ENCODE assay signal across 23 cellular contexts in genomic region chr12:71592841-71593240, GRCh38.
A peak's percentile ranks its signal among the peaks of the same experiment; 100 is the strongest.
DNase-seq lines count a peak whose midpoint lies in the region; ATAC-seq, FAIRE-seq and TF ChIP-seq lines count a peak whose summit lies in the region.
"Had no signal": no experiment of that assay in that cellular context is flagged by ENCODE, and none has a peak within 500 bp of the region (broad histone marks: within the 10 kb centered on the region; RNA-seq: fewer than 3 reads in every experiment).

No MANE protein-coding gene starts in this region.

- H3K9me3 ChIP-seq in mammary epithelial cell (replicated peaks; ENCODE audit: insufficient read depth, low read length) (no peaks in the 10 kb centered on the region), astrocyte (ENCODE audit: insufficient read depth, low read depth, low read length) (no peaks in the 10 kb centered on the region)
- H3K9me3 ChIP-seq: A549, BLaER1 had no signal

- POLR2A ChIA-PET in MCF 10A (lab: Yijun Ruan, JAX) = no interaction called here

- H3K4me3 Mint-ChIP-seq in MCF 10A (ENCODE audit: unreplicated experiment) = no peak overlapping the region
- no peak overlapping the region for H3K4me3 Mint-ChIP-seq in astrocyte (ENCODE audit: unreplicated experiment)
- H3K4me3 Mint-ChIP-seq in glutamatergic neuron (ENCODE audit: unreplicated experiment) = no peak overlapping the region
- no peak overlapping the region for H3K4me3 Mint-ChIP-seq in activated T-cell treated with anti-CD3 and anti-CD28 coated beads, Interleukin-2, amount 50 U/mL, for 72 hours
- H3K4me3 Mint-ChIP-seq: CD14-positive monocyte, H9, IgD-negative memory B cell had no signal

- no peak for ATAC-seq in GM19023 (IDR thresholded peaks at IDR 0.05; ENCODE audit: unreplicated experiment)
- ATAC-seq in activated T-cell treated with anti-CD3 and anti-CD28 coated beads, Interleukin-2, amount 50 U/mL, for 72 hours (replicated peaks in 1 of 2) = no peak
- ATAC-seq: A549, HepG2 had no signal

- 11% methylated on average over 3 of the region's 3 CpGs for WGBS in mammary epithelial cell (ENCODE audit: low coverage, missing lambda C conversion rate)

- H3K27me3 ChIP-seq in mammary epithelial cell (ENCODE audit: insufficient read depth, low read length) (no peaks in the 10 kb centered on the region), astrocyte (ENCODE audit: insufficient read depth, low read length) (no peaks in the 10 kb centered on the region)
- H3K27me3 ChIP-seq: BLaER1 had no signal

- H3K4me1 Mint-ChIP-seq in MCF 10A (ENCODE audit: insufficient read depth, unreplicated experiment) (no peaks in the 10 kb centered on the region), astrocyte (ENCODE audit: low read depth, unreplicated experiment) (no peaks in the 10 kb centered on the region), glutamatergic neuron (ENCODE audit: low read depth, unreplicated experiment) (no peaks in the 10 kb centered on the region)
- H3K4me1 Mint-ChIP-seq in activated T-cell treated with anti-CD3 and anti-CD28 coated beads, Interleukin-2, amount 50 U/mL, for 72 hours (ENCODE audit: low read depth) = no peaks in the 10 kb centered on the region
- H3K4me1 Mint-ChIP-seq: CD14-positive monocyte; CD4-positive, alpha-beta memory T cell; IgD-negative memory B cell had no signal

- no peaks in the 10 kb centered on the region for H3K27me3 Mint-ChIP-seq in MCF 10A (ENCODE audit: insufficient read depth, unreplicated experiment)
- no peaks in the 10 kb centered on the region for H3K27me3 Mint-ChIP-seq in astrocyte (ENCODE audit: low read depth, unreplicated experiment)
- no peaks in the 10 kb centered on the region for H3K27me3 Mint-ChIP-seq in glutamatergic neuron (ENCODE audit: unreplicated experiment)
- peaks cover 28% of the 10 kb centered on the region for H3K27me3 Mint-ChIP-seq in activated T-cell treated with anti-CD3 and anti-CD28 coated beads, Interleukin-2, amount 50 U/mL, for 72 hours (ENCODE audit: low read depth)

- no peak overlapping the region for H3K4me2 ChIP-seq in mammary epithelial cell (ENCODE audit: insufficient read depth, low read depth, low read length)
- H3K4me2 ChIP-seq in astrocyte (ENCODE audit: low read length) = no peak overlapping the region
- H3K4me2 ChIP-seq: A549, BLaER1 had no signal

- peak; percentile 44 for DNase-seq in mammary epithelial cell
- DNase-seq in MCF 10A (ENCODE audit: unreplicated experiment) = no peak
- DNase-seq in astrocyte (ENCODE audit: low read depth) = no peak
- peak; percentile 53 for DNase-seq in epithelial cell of esophagus (ENCODE audit: low read depth)
- no peak for DNase-seq in glutamatergic neuron
- DNase-seq in activated T-cell treated with anti-CD3 and anti-CD28 coated beads, Interleukin-2, amount 50 U/mL, for 72 hours = no peak
- DNase-seq in retina = no peak
- DNase-seq: AML-193; CD4-positive, alpha-beta memory T cell; DMS153; DMS79; GDM1; H9 had no signal

- no peak for FAIRE-seq in astrocyte (lab: Jason Lieb, UNC)
- FAIRE-seq: A549, GM12892, GM18507, H1, HepG2 had no signal

- H3K9me3 Mint-ChIP-seq in MCF 10A (ENCODE audit: unreplicated experiment) (no peaks in the 10 kb centered on the region), astrocyte (ENCODE audit: unreplicated experiment) (no peaks in the 10 kb centered on the region), glutamatergic neuron (ENCODE audit: unreplicated experiment) (no peaks in the 10 kb centered on the region)
- H3K9me3 Mint-ChIP-seq in activated T-cell treated with anti-CD3 and anti-CD28 coated beads, Interleukin-2, amount 50 U/mL, for 72 hours = no peaks in the 10 kb centered on the region
- H3K9me3 Mint-ChIP-seq: CD4-positive, alpha-beta memory T cell; H9 had no signal

- CTCF ChIA-PET in mammary epithelial cell (lab: Charles Lee; ENCODE audit: low non-redundant PET) (no interaction called here), MCF 10A (lab: Yijun Ruan, JAX) (no interaction called here)

- no peak overlapping the region for H3K4me3 ChIP-seq in mammary epithelial cell (replicated peaks in 1 of 3; ENCODE audit: insufficient read depth in 1 of 3, low read depth in 2 of 3, low read length in 3 of 3)
- no peak overlapping the region for H3K4me3 ChIP-seq in astrocyte (ENCODE audit: insufficient read depth, low read depth, low read length)
- H3K4me3 ChIP-seq in epithelial cell of esophagus (ENCODE audit: low read length) = no peak overlapping the region
- H3K4me3 ChIP-seq: A549, BLaER1 had no signal

- H4K20me1 ChIP-seq in mammary epithelial cell (ENCODE audit: insufficient read depth, low read length) (no peaks in the 10 kb centered on the region), astrocyte (ENCODE audit: insufficient read depth, low read length) (no peaks in the 10 kb centered on the region)
- H4K20me1 ChIP-seq: BLaER1 had no signal

- dilution Hi-C loops in mammary epithelial cell (cut with HindIII; ENCODE audit: low sequenced_read_pairs) = no loop called here

- no peak overlapping the region for H3K27ac Mint-ChIP-seq in MCF 10A (ENCODE audit: low read depth, unreplicated experiment)
- peak overlapping the region; percentile 51 for H3K27ac Mint-ChIP-seq in astrocyte (ENCODE audit: unreplicated experiment)
- no peak overlapping the region for H3K27ac Mint-ChIP-seq in glutamatergic neuron (ENCODE audit: unreplicated experiment)
- H3K27ac Mint-ChIP-seq in activated T-cell treated with anti-CD3 and anti-CD28 coated beads, Interleukin-2, amount 50 U/mL, for 72 hours = no peak overlapping the region
- H3K27ac Mint-ChIP-seq: CD14-positive monocyte; CD4-positive, alpha-beta memory T cell; H9; IgD-negative memory B cell had no signal

- TF ChIP-seq CTCF in mammary epithelial cell (conservative IDR thresholded peaks at IDR 0.05 in 1 of 2, IDR thresholded peaks at IDR 0.05 in 1 of 2; ENCODE audit: extremely low read depth in 1 of 2, insufficient read depth in 1 of 2, low read depth in 1 of 2, low read length in 2 of 2) (no peak), MCF 10A (IDR thresholded peaks at IDR 0.05; ENCODE audit: unreplicated experiment) (no peak), astrocyte (IDR thresholded peaks at IDR 0.05; ENCODE audit: insufficient read depth, low read depth, low read length) (no peak), epithelial cell of esophagus (IDR thresholded peaks at IDR 0.05; ENCODE audit: insufficient read depth, low read depth, low read length, missing control alignments) (no peak), glutamatergic neuron (IDR thresholded peaks at IDR 0.05; ENCODE audit: partially characterized antibody, unreplicated experiment) (no peak)

- H2AFZ ChIP-seq in mammary epithelial cell (ENCODE audit: low read depth, low read length) = peak overlapping the region; percentile 85
- H2AFZ ChIP-seq in astrocyte (ENCODE audit: low read depth, low read length) = no peak overlapping the region

- H3K36me3 ChIP-seq in mammary epithelial cell (ENCODE audit: insufficient read depth, low read length) = no peaks in the 10 kb centered on the region
- H3K36me3 ChIP-seq in astrocyte (ENCODE audit: insufficient read depth, low read length) = no peaks in the 10 kb centered on the region
- H3K36me3 ChIP-seq: BLaER1 had no signal

- H3K4me1 ChIP-seq in mammary epithelial cell (ENCODE audit: insufficient read depth, low read length) = peaks cover 6% of the 10 kb centered on the region
- no peaks in the 10 kb centered on the region for H3K4me1 ChIP-seq in astrocyte (ENCODE audit: insufficient read depth, low read length)
- H3K4me1 ChIP-seq: A549, BLaER1 had no signal

- no peaks in the 10 kb centered on the region for H3K79me2 ChIP-seq in mammary epithelial cell (ENCODE audit: insufficient read depth, low read length)
- no peaks in the 10 kb centered on the region for H3K79me2 ChIP-seq in astrocyte (ENCODE audit: insufficient read depth, low read length)

- in situ Hi-C loops in mammary epithelial cell (cut with MboI; ENCODE audit: low sequenced_read_pairs in 2 of 2) = no loop called here

- BruUV-seq in mammary epithelial cell (replicated peaks; lab: Mats Ljungman, UMichigan) = no TSS peak
- BruUV-seq in MCF 10A (replicated peaks; lab: Mats Ljungman, UMichigan) = no TSS peak

- intact Hi-C loops in mammary epithelial cell (cut with micrococcal nuclease) (no loop called here), MCF 10A (cut with micrococcal nuclease) (no loop called here)

- H3K36me3 Mint-ChIP-seq in MCF 10A (ENCODE audit: insufficient read depth, unreplicated experiment) (no peaks in the 10 kb centered on the region), astrocyte (ENCODE audit: low read depth, unreplicated experiment) (no peaks in the 10 kb centered on the region), glutamatergic neuron (ENCODE audit: unreplicated experiment) (no peaks in the 10 kb centered on the region)
- H3K36me3 Mint-ChIP-seq in activated T-cell treated with anti-CD3 and anti-CD28 coated beads, Interleukin-2, amount 50 U/mL, for 72 hours (ENCODE audit: insufficient read depth in 2 of 2) = no peaks in the 10 kb centered on the region
- H3K36me3 Mint-ChIP-seq: CD14-positive monocyte; CD4-positive, alpha-beta memory T cell; IgD-negative memory B cell had no signal

- H3K9ac ChIP-seq in mammary epithelial cell (ENCODE audit: insufficient read depth, low read length) (no peak overlapping the region), astrocyte (ENCODE audit: low read length) (no peak overlapping the region)
- H3K9ac ChIP-seq: BLaER1 had no signal

- no peak overlapping the region for H3K27ac ChIP-seq in mammary epithelial cell (ENCODE audit: insufficient read depth, low read depth, low read length)
- H3K27ac ChIP-seq in astrocyte (ENCODE audit: low read depth, low read length) = no peak overlapping the region
- H3K27ac ChIP-seq: 22Rv1, A549, BLaER1 had no signal

Comparison
In these comparisons a context has a peak if more than half of its experiments do, and no peak if none do; other contexts are left out.
1. DNase-seq: peak in mammary epithelial cell (single experiment) and epithelial cell of esophagus (single experiment); none in MCF 10A (single experiment), astrocyte (single experiment), glutamatergic neuron (single experiment), activated T-cell treated with anti-CD3 and anti-CD28 coated beads, Interleukin-2, amount 50 U/mL, for 72 hours (0 of 2) and retina (single experiment).